1 cellular context compared by ENCODE assay signal in genomic region chr11:10696797-10697620, GRCh38.
TF ChIP-seq lines count a peak whose summit lies in the region.

No MANE protein-coding gene starts in this region.

TF ChIP-seq in SK-N-SH treated with all-trans-retinoic acid at 6 μM for 48 hours, 23 proteins besides CTCF, POLR2A, EP300 and RAD21 (continued from another document):
- no peak for TF ChIP-seq CREB5 (CRISPR knock-in tag; IDR thresholded peaks at IDR 0.05; ENCODE audit: low read depth)
- TF ChIP-seq ZNF565 (CRISPR knock-in tag; conservative IDR thresholded peaks at IDR 0.05; ENCODE audit: low read depth), result no peak
- no peak for TF ChIP-seq ARNTL (CRISPR knock-in tag; IDR thresholded peaks at IDR 0.05; ENCODE audit: borderline replicate concordance, low read depth)
- no peak for TF ChIP-seq PPARA (CRISPR knock-in tag; IDR thresholded peaks at IDR 0.05; ENCODE audit: borderline replicate concordance)
